In the genomic region with DNA sequence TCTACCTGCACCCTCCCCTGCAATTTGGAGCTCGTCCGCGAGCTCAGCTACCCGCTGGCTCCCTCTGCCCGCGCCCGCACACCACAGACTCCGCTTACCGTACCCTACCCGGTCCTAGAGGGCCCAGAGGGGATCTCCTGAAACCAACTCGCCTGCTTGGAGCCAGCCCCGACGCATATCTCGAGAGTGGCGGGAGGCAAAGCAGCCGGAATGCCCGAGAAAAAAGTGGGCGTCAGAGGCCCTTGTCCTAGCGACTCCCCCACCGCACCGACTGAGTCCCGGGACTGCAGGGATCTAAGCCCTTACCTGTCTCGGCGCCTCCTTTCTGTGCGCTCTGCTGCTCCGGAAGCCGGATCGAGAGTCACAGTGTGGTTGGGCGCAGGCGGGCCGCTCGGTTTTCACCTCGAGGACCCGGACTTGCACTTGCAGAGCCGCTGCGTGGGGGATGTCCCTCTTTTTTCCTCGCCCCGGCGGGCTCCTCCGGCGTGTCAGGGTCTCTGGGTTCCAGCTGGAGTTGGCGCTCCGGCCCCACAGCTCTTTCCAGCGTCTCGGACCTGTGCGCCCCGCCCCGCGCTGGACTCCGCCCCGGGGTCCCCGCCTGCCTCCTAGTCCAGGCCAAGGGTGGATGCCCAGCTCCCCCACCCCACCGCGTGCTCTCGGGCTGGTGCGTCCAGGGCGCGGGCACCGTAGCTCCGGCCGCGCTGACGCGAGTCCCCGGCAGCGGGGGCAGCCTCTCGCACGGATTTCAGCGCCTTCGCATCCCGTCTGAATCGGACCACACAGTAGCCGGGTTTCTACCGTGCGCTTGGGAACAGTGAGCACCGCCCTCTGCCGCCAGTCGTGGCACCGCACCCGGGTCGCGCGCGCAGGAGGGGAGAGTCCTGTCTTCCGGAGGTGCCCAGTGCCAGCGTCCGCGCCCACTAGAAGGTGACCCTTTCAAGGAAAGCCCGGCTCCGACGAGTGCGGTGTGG, we compare ENCODE assay signal across 2 cellular contexts.
TF ChIP-seq lines count a peak whose summit lies in the region.

TSS of gene PROKR2 (minus strand) at position 767 of the 971 bp plus-strand sequence. CDS start 2,585 bp downstream, outside the sequence.

TF ChIP-seq in H1, 55 proteins besides CTCF, POLR2A, EP300 and RAD21 (continued from another document and continues in another):
- TF ChIP-seq RNF2 (IDR thresholded peaks at IDR 0.05; ENCODE audit: borderline replicate concordance, low read depth, low read length, missing control alignments, poor library complexity, severe bottlenecking), result no peak
- TF ChIP-seq NANOG (IDR thresholded peaks at IDR 0.05; ENCODE audit: insufficient read depth, low read depth, low read length, poor library complexity, severe bottlenecking), result no peak
- no peak for TF ChIP-seq RFX5 (IDR thresholded peaks at IDR 0.05; ENCODE audit: borderline replicate concordance, low read depth, low read length)
- TF ChIP-seq CEBPB (IDR thresholded peaks at IDR 0.05; ENCODE audit: low read depth, low read length), result no peak
- no peak for TF ChIP-seq SP2 (IDR thresholded peaks at IDR 0.05; ENCODE audit: low read length)
- TF ChIP-seq TAF7 (optimal IDR thresholded peaks at IDR 0.05; ENCODE audit: borderline replicate concordance, low read depth, low read length), result peak; percentile 61
- TF ChIP-seq FOSL1 (IDR thresholded peaks at IDR 0.05; ENCODE audit: insufficient read depth, low read depth, low read length), result no peak
- peak; percentile 80; the same call in 1 of the 2 replicates for TF ChIP-seq E2F6 (IDR thresholded peaks at IDR 0.05)
- no peak for TF ChIP-seq GABPA (IDR thresholded peaks at IDR 0.05; ENCODE audit: borderline replicate concordance, insufficient read depth, low read length)
- TF ChIP-seq CBX5 (IDR thresholded peaks at IDR 0.05; ENCODE audit: low read depth, low read length), result no peak
- no peak for TF ChIP-seq JUND (IDR thresholded peaks at IDR 0.05; ENCODE audit: low read length)
- TF ChIP-seq TCF12 (IDR thresholded peaks at IDR 0.05; ENCODE audit: low read depth, low read length), result no peak
- TF ChIP-seq SAP30 (IDR thresholded peaks at IDR 0.05; ENCODE audit: insufficient read depth, insufficient replicate concordance, low read length), result peak; percentile 86
- peak; percentile 61 for TF ChIP-seq EZH2 (IDR thresholded peaks at IDR 0.05; ENCODE audit: low read depth, low read length, severe bottlenecking)
- TF ChIP-seq ATF3 (IDR thresholded peaks at IDR 0.05; ENCODE audit: insufficient read depth, low read depth, low read length), result no peak
- no peak for TF ChIP-seq HDAC6 (IDR thresholded peaks at IDR 0.05; ENCODE audit: low read depth, low read length)
- TF ChIP-seq SIN3A (conservative IDR thresholded peaks at IDR 0.05 in 1 of 2, IDR thresholded peaks at IDR 0.05 in 1 of 2; ENCODE audit: low read depth in 1 of 2, low read length in 2 of 2), result no peak
- no peak for TF ChIP-seq SIX5 (IDR thresholded peaks at IDR 0.05; ENCODE audit: low read depth, low read length)
- TF ChIP-seq EGR1 (IDR thresholded peaks at IDR 0.05; ENCODE audit: borderline replicate concordance, low read depth, low read length), result no peak
- TF ChIP-seq TBP (IDR thresholded peaks at IDR 0.05; ENCODE audit: low read depth, low read length), result no peak; the same call in 1 of the 2 replicates
- TF ChIP-seq SIRT6 (IDR thresholded peaks at IDR 0.05; ENCODE audit: low read length), result no peak

TF ChIP-seq in HEK293T, 16 proteins besides CTCF, POLR2A, EP300 and RAD21 (continued from another document):
- TF ChIP-seq HDGF (IDR thresholded peaks at IDR 0.05; ENCODE audit: borderline replicate concordance) (no peak), NFRKB (IDR thresholded peaks at IDR 0.05) (no peak), CTBP1 (IDR thresholded peaks at IDR 0.05; ENCODE audit: borderline replicate concordance) (no peak), L3MBTL2 (conservative IDR thresholded peaks at IDR 0.05) (no peak)
TF ChIP-seq in HEK293T: peak in this region for 0.
